In the genomic region with DNA sequence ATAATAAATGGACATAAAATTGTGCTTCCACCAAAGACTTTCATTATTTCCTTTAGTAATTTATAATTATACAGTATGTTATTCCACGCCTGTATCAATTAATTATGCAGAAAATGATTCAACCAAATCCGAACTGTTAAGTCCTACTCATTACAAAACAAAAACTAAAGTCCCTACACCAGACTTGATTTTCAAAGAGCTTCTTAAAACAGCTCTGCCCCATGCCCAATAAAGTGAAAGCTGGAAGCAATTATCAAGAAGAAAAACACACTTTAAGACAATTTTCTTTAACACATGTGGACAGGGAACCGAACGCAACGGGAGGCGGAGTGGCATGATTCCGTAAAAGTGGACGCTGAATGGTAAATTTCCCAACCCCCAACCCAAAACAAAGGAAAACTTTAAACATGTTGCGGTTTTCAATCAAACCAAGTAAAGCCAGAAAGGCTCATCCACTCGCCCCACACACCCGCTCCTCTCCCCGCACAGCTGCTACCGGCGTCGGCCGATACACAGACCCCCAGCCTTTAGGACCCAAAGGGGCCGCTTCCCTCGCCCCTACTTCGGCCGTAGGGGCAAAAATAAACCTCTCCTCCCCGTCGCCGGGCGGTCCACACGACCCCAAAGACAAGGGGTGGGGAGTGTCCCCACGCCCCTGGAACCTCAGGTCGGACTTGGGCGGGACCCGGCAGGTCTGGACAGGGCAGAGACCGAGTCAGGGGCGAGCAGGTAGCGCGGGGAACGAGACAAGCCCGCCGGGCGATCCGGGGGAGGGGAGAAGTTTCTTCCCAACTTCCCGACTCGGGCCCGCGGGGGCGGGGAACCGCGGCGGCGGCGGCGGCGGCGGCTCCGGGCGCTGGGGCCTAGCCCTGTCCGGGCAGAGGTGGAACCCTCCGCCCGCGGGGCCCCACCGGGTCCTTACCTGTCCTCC, we compare ENCODE assay signal across 8 cellular contexts. TPM values are rescaled to one million over a fixed set of nuclear protein-coding genes. Genes with fewer than 3 reads are reported as not detected.
DNase-seq lines count a peak whose midpoint lies in the region; ATAC-seq and TF ChIP-seq lines count a peak whose summit lies in the region.

No MANE protein-coding gene starts in this region.

- 0 to 1% methylated on average over 45 to 58 of the region's 58 CpGs for WGBS in lung, 2 donors

- peak overlapping the region; percentile 93 for H2AFZ ChIP-seq in PC-9

- H3K4me2 ChIP-seq in PC-9: peak overlapping the region; percentile 86

- CTCF ChIA-PET in PC-9 (lab: Charles Lee): no interaction called here

- TF ChIP-seq CTCF in PC-9 (conservative IDR thresholded peaks at IDR 0.05): no peak
- TF ChIP-seq CTCF in lung (IDR thresholded peaks at IDR 0.05; ENCODE audit: control extremely low read depth, extremely low read depth): no peak
- TF ChIP-seq CTCF in tibial artery (IDR thresholded peaks at IDR 0.05): no peak

- H3K4me1 ChIP-seq in PC-9 (replicated peaks; ENCODE audit: insufficient read depth) (peaks cover 15% of the 10 kb centered on the region; the same call in 1 of the 2 replicates), lung (ENCODE audit: control insufficient read depth in 2 of 2, insufficient read depth in 2 of 2, low read length in 2 of 2) (peaks cover 0 to 9% of the 10 kb centered on the region in 2 donors), tibial artery (peaks cover 0 to 16% (median 2%) of the 10 kb centered on the region in 4 donors)

- no peaks in the 10 kb centered on the region for H3K9me3 ChIP-seq in PC-9 (ENCODE audit: insufficient read depth, low read depth)
- no peaks in the 10 kb centered on the region for H3K9me3 ChIP-seq in lung (ENCODE audit: control insufficient read depth in 2 of 2, insufficient read depth in 1 of 2, low read length in 1 of 2)
- no peaks in the 10 kb centered on the region for H3K9me3 ChIP-seq in tibial artery

- peak overlapping the region; percentile 86 for H3K27ac ChIP-seq in PC-9
- H3K27ac ChIP-seq in lung (ENCODE audit: low read depth in 1 of 2, low read length in 1 of 2): peak overlapping the region; percentile 92 to 97
- H3K27ac ChIP-seq in tibial artery: peak overlapping the region; percentile 96 to 98

- POLR2A ChIA-PET in PC-9 (lab: Charles Lee; ENCODE audit: unreplicated experiment): no interaction called here

- H4K20me1 ChIP-seq in PC-9 (ENCODE audit: insufficient read depth): peaks cover 12% of the 10 kb centered on the region; the same call in 1 of the 2 replicates

- peak; percentile 13 for DNase-seq in activated naive CD4-positive, alpha-beta T cell treated with Interleukin-2 at 50 U/mL for 16 hours
- DNase-seq in activated naive CD4-positive, alpha-beta T cell treated with anti-CD3 and anti-CD28 coated beads, Interleukin-2, amount 50 U/mL, for 16 hours: no peak
- DNase-seq in PC-9: no peak
- DNase-seq in dermis blood vessel endothelial cell: peak; percentile 42
- DNase-seq in lung (ENCODE audit: low spot score): peak; percentile 41
- DNase-seq in tibial artery: peak in 1 of 2 donors; percentile 26
- no peak for DNase-seq in germinal center (ENCODE audit: low spot score)

- H3F3A ChIP-seq in PC-9 (ENCODE audit: insufficient read depth, low read depth): peaks cover 9% of the 10 kb centered on the region; the same call in 1 of the 2 replicates

- ATAC-seq in HG02763 (IDR thresholded peaks at IDR 0.05; ENCODE audit: unreplicated experiment) (peak; percentile 26), lung (ENCODE audit: insufficient read depth, low FRiP score) (peak; percentile 58)

- H3K36me3 ChIP-seq in PC-9 (ENCODE audit: low read depth) (no peaks in the 10 kb centered on the region), lung (ENCODE audit: control insufficient read depth in 2 of 2, insufficient read depth in 2 of 2, low read length in 2 of 2) (no peaks in the 10 kb centered on the region), tibial artery (no peaks in the 10 kb centered on the region)

- peak overlapping the region; percentile 90 for H3K4me3 ChIP-seq in PC-9
- peak overlapping the region; percentile 51 for H3K4me3 ChIP-seq in lung
- H3K4me3 ChIP-seq in tibial artery: peak overlapping the region; percentile 94 to 96

- no peaks in the 10 kb centered on the region for H3K27me3 ChIP-seq in PC-9 (ENCODE audit: insufficient read depth, low read depth)
- H3K27me3 ChIP-seq in lung (ENCODE audit: control insufficient read depth, insufficient read depth): no peaks in the 10 kb centered on the region
- H3K27me3 ChIP-seq in tibial artery: no peaks in the 10 kb centered on the region

- H3K79me2 ChIP-seq in PC-9 (ENCODE audit: low read depth): peaks cover 54% of the 10 kb centered on the region

- H3K9me2 ChIP-seq in PC-9 (ENCODE audit: insufficient read depth): no peaks in the 10 kb centered on the region

- TSS peak; percentile 27 for BruUV-seq in PC-9 (replicated peaks; lab: Mats Ljungman, UMichigan)

- intact Hi-C loops in PC-9 (cut with micrococcal nuclease; ENCODE audit: unreplicated experiment): loop anchor here (5.0 kb wide), 2 partner anchors 69 to 154 kb away; a partner anchor contains a TSS
- intact Hi-C loops in tibial artery (cut with DNase I; ENCODE audit: low total_unique reads): loop anchor here (5.0 kb wide), 1 partner anchor 99 kb away; a partner anchor contains a TSS

RNA-seq across cellular contexts. Expression of a gene that starts 0.6 kb away (rescaled TPM):
- total RNA-seq in PC-9 (2021): 68.8 and 111 TPM in 2 replicates
- 302 and 318 TPM in 2 replicates for total RNA-seq in dermis blood vessel endothelial cell
- 10 to 100 TPM; 36.6 to 61.7 TPM for total RNA-seq in lung
- 10 to 100 TPM; 17.9 to 26.6 TPM for polyA plus RNA-seq in lung

Comparison
In these comparisons a context has a peak if more than half of its experiments do, and no peak if none do; other contexts are left out.
1. DNase-seq: peak in activated naive CD4-positive, alpha-beta T cell treated with Interleukin-2 at 50 U/mL for 16 hours (single experiment), dermis blood vessel endothelial cell (single experiment) and lung (single experiment); none in activated naive CD4-positive, alpha-beta T cell treated with anti-CD3 and anti-CD28 coated beads, Interleukin-2, amount 50 U/mL, for 16 hours (single experiment), PC-9 (0 of 2) and germinal center (single experiment).
2. Peak in every context shown above with its lines, with median percentiles within 50 percentile points of each other: H3K27ac ChIP-seq and H3K4me3 ChIP-seq.